21 cellular contexts compared by ENCODE assay signal in genomic region chr20:37853823-37854375, GRCh38. TPM values are rescaled to one million over a fixed set of nuclear protein-coding genes. Genes with fewer than 3 reads are reported as not detected.
DNase-seq lines count a peak whose midpoint lies in the region; ATAC-seq, FAIRE-seq and TF ChIP-seq lines count a peak whose summit lies in the region.
"Had no signal": no experiment of that assay in that cellular context is flagged by ENCODE, and none has a peak within 500 bp of the region (broad histone marks: within the 10 kb centered on the region; RNA-seq: fewer than 3 reads in every experiment).

No MANE protein-coding gene starts in this region.

- peaks cover 1% of the 10 kb centered on the region for H3K9me3 ChIP-seq in trophoblast cell (ENCODE audit: insufficient read depth, low read depth, low read length)
- H3K9me3 ChIP-seq: pancreas, spleen had no signal

- DNase-seq in GM06990 (ENCODE audit: extremely low read depth, insufficient read length) (peak; percentile 43), urothelium cell line (ENCODE audit: low spot score) (no peak), mesothelial cell of epicardium (ENCODE audit: low spot score in 2 of 2, unreplicated experiment in 2 of 2) (no peak), trophoblast cell (no peak)
- DNase-seq: activated T-cell treated with anti-CD3 and anti-CD28 coated beads, Interleukin-2, amount 50 U/mL, for 4 hours; amniotic stem cell; CD8-positive, alpha-beta T cell; glutamatergic neuron; KG1; kidney; NCI-H1417 treated with DMSO at 0.1 percent for 48 hours; NCI-H446 treated with DMSO at 0.1 percent for 48 hours; pancreas; spleen; SW 1271 had no signal

- H2BK12ac ChIP-seq in trophoblast cell (ENCODE audit: low read length): no peak overlapping the region

- H4K91ac ChIP-seq in trophoblast cell (ENCODE audit: low read depth, low read length): no peak overlapping the region

- no peak overlapping the region for H2AK5ac ChIP-seq in trophoblast cell (ENCODE audit: low read length)

- H3K4me1 Mint-ChIP-seq in mesothelial cell of epicardium: peaks cover 13% of the 10 kb centered on the region

- H3K14ac ChIP-seq in trophoblast cell (ENCODE audit: low read length): no peak overlapping the region

- H3K4ac ChIP-seq in trophoblast cell (ENCODE audit: low read depth, low read length): no peak overlapping the region

- H2AFZ ChIP-seq in trophoblast cell (ENCODE audit: insufficient read depth, low read length, poor library complexity): no peak overlapping the region

- no peak overlapping the region for H3K4me3 Mint-ChIP-seq in mesothelial cell of epicardium
- H3K4me3 Mint-ChIP-seq: activated T-cell treated with anti-CD3 and anti-CD28 coated beads, Interleukin-2, amount 50 U/mL, for 4 hours; CD8-positive, alpha-beta T cell had no signal

- no CpG with 5 or more reads among the region's 2 CpGs for WGBS in trophoblast cell (ENCODE audit: extremely low coverage, insufficient coverage, insufficient read length)

- no peaks in the 10 kb centered on the region for H3K27me3 Mint-ChIP-seq in mesothelial cell of epicardium (ENCODE audit: low read depth)

- H3K27ac ChIP-seq in trophoblast cell (ENCODE audit: low read depth, low read length): no peak overlapping the region
- H3K27ac ChIP-seq: epithelial cell of prostate, pancreas, spleen had no signal

- H2BK120ac ChIP-seq in trophoblast cell (ENCODE audit: insufficient read depth, low read length, poor library complexity): no peak overlapping the region

- no peaks in the 10 kb centered on the region for H3K27me3 ChIP-seq in GM06990 (replicated peaks; ENCODE audit: control insufficient read depth, insufficient read depth, low read length)
- no peaks in the 10 kb centered on the region for H3K27me3 ChIP-seq in trophoblast cell (ENCODE audit: insufficient read depth, low read length)
- H3K27me3 ChIP-seq: pancreas, spleen had no signal

- H3K27ac Mint-ChIP-seq in mesothelial cell of epicardium: no peak overlapping the region
- H3K27ac Mint-ChIP-seq: CD8-positive, alpha-beta T cell had no signal

- no peaks in the 10 kb centered on the region for H3K79me1 ChIP-seq in trophoblast cell (ENCODE audit: low read length)

- H4K8ac ChIP-seq in trophoblast cell (ENCODE audit: low read depth, low read length): no peak overlapping the region

- no peak overlapping the region for H3K4me3 ChIP-seq in GM06990 (replicated peaks; ENCODE audit: low read depth, low read length)
- no peak overlapping the region for H3K4me3 ChIP-seq in trophoblast cell (ENCODE audit: low read depth, low read length)
- H3K4me3 ChIP-seq: pancreas, spleen had no signal

- no peak for TF ChIP-seq CTCF in GM06990 (IDR thresholded peaks at IDR 0.05; ENCODE audit: insufficient read depth, low read length, poor library complexity, severe bottlenecking)
- no peak for TF ChIP-seq CTCF in mesothelial cell of epicardium (IDR thresholded peaks at IDR 0.05; ENCODE audit: unreplicated experiment)

- no peak overlapping the region for H3K23ac ChIP-seq in trophoblast cell (ENCODE audit: low read length)

- H3K4me2 ChIP-seq in trophoblast cell (ENCODE audit: low read length): no peak overlapping the region

- no peak overlapping the region for H2BK5ac ChIP-seq in trophoblast cell (ENCODE audit: low read depth, low read length, poor library complexity)

- peaks cover 2 to 3% of the 10 kb centered on the region in 2 experiments for H3K4me1 ChIP-seq in trophoblast cell (ENCODE audit: control insufficient read depth in 1 of 2, insufficient read depth in 2 of 2, low read length in 2 of 2)
- H3K4me1 ChIP-seq: pancreas, spleen had no signal

- H3K79me2 ChIP-seq in trophoblast cell (ENCODE audit: control insufficient read depth, insufficient read depth, low read length, poor library complexity): no peaks in the 10 kb centered on the region

- H3K36me3 ChIP-seq in GM06990 (ENCODE audit: control insufficient read depth, insufficient read depth, low read length): peaks cover 2% of the 10 kb centered on the region; the same call in 1 of the 2 replicates
- H3K36me3 ChIP-seq in trophoblast cell (ENCODE audit: control insufficient read depth in 1 of 2, insufficient read depth in 2 of 2, low read length in 2 of 2): peaks cover 8 to 16% of the 10 kb centered on the region in 2 experiments
- H3K36me3 ChIP-seq: pancreas had no signal

- no peak for FAIRE-seq in urothelium cell line (lab: Jason Lieb, UNC)
- FAIRE-seq: colon, kidney, pancreas had no signal

- H3K9me3 Mint-ChIP-seq in mesothelial cell of epicardium: no peaks in the 10 kb centered on the region
- H3K9me3 Mint-ChIP-seq: activated T-cell treated with anti-CD3 and anti-CD28 coated beads, Interleukin-2, amount 50 U/mL, for 4 hours; CD8-positive, alpha-beta T cell had no signal

- ATAC-seq in GM18868 (IDR thresholded peaks at IDR 0.05; ENCODE audit: unreplicated experiment): peak; percentile 54
- peak; percentile 73 for ATAC-seq in GM21717 (IDR thresholded peaks at IDR 0.05; ENCODE audit: unreplicated experiment)
- peak; percentile 49 for ATAC-seq in HG03354 (IDR thresholded peaks at IDR 0.05; ENCODE audit: poor library complexity, severe bottlenecking, unreplicated experiment)
- ATAC-seq in GM21825 (IDR thresholded peaks at IDR 0.05; ENCODE audit: unreplicated experiment): no peak
- ATAC-seq: CD8-positive, alpha-beta T cell; pancreas had no signal

- peaks cover 29% of the 10 kb centered on the region for H3K36me3 Mint-ChIP-seq in mesothelial cell of epicardium

- no peak overlapping the region for H3K9ac ChIP-seq in trophoblast cell (ENCODE audit: low read length)

- H3K18ac ChIP-seq in trophoblast cell (ENCODE audit: low read length): no peak overlapping the region

- H4K12ac ChIP-seq in trophoblast cell (ENCODE audit: low read depth, low read length): no peak overlapping the region

RNA-seq across cellular contexts. Expression of gene VSTM2L, which starts 49.0 kb away (rescaled TPM):
- total RNA-seq in mesothelial cell of epicardium: 30.9 to 35.9 TPM (median 31.9 TPM) in 3 replicates
- polyA plus RNA-seq in trophoblast cell (2013): 6.7 and 7.5 TPM in 2 replicates
- total RNA-seq: CD8-positive, alpha-beta T cell had no signal
